ENCODE assay signal across 2 cellular contexts in genomic region chr2:180015951-180016709, GRCh38.
A peak's percentile ranks its signal among the peaks of the same experiment; 100 is the strongest.
TF ChIP-seq lines count a peak whose summit lies in the region.

No MANE protein-coding gene starts in this region.

TF ChIP-seq in IMR-90, 13 proteins besides CTCF, POLR2A, EP300 and RAD21:
- TF ChIP-seq CEBPB (IDR thresholded peaks at IDR 0.05; ENCODE audit: low read depth, low read length) (peak; percentile 91), MAFK (IDR thresholded peaks at IDR 0.05; ENCODE audit: low read depth, low read length) (no peak), RCOR1 (IDR thresholded peaks at IDR 0.05; ENCODE audit: insufficient replicate concordance, low read length) (no peak), FOS (IDR thresholded peaks at IDR 0.05; ENCODE audit: low read depth, low read length) (peak; percentile 43)

TF ChIP-seq in K562, 482 proteins besides CTCF, POLR2A, EP300 and RAD21:
- TF ChIP-seq ATF4 (CRISPR knock-in tag; IDR thresholded peaks at IDR 0.05) (peak; percentile 65; the same call in 1 of the 2 replicates), CEBPG (CRISPR knock-in tag; IDR thresholded peaks at IDR 0.05) (no peak), CEBPG (tag; conservative IDR thresholded peaks at IDR 0.05 in 1 of 2, IDR thresholded peaks at IDR 0.05 in 1 of 2) (peak in 1 of 2 experiments; percentile 93; a peak in 2 of 4 replicates), ZNF263 (CRISPR knock-in tag; IDR thresholded peaks at IDR 0.05; ENCODE audit: borderline replicate concordance) (no peak), GABPA (tag; conservative IDR thresholded peaks at IDR 0.05; ENCODE audit: low read depth) (0 out of 2 replicates have a peak, but pooled peaks have one; percentile 42), USF2 (CRISPR knock-in tag; IDR thresholded peaks at IDR 0.05) (no peak), FOSL1 (tag; conservative IDR thresholded peaks at IDR 0.05) (peak; percentile 59), BDP1 (IDR thresholded peaks at IDR 0.05; ENCODE audit: insufficient read depth, insufficient read length) (no peak), EWSR1 (IDR thresholded peaks at IDR 0.05; ENCODE audit: borderline replicate concordance, low read depth, partially characterized antibody) (no peak), NFATC3 (IDR thresholded peaks at IDR 0.05) (no peak), TAL1 (IDR thresholded peaks at IDR 0.05) (no peak), MYNN (IDR thresholded peaks at IDR 0.05) (no peak), MYNN (CRISPR knock-in tag; IDR thresholded peaks at IDR 0.05) (no peak)
